Comparison of ENCODE assay signal across 17 cellular contexts in the genomic region with DNA sequence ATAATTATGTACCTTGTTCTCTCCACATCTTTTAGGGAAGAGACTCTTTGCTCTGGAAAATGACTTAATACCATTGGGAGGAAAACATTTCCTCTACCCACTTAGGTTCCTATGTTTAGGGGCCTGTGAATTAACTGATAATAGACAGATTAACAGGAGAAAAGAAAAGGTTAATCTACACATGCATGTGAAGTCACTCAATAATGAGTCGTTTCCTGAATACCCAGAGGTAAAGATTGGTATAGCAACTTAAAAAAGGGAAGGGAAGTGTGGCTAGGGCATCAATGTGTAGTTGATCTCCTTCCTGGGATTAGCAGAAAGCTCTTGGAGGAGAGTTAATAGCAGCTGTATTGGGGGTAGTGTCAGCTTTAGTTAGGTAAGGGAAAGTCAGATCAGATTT.
DNase-seq lines count a peak whose midpoint lies in the region; ATAC-seq and TF ChIP-seq lines count a peak whose summit lies in the region.
"Had no signal": no experiment of that assay in that cellular context is flagged by ENCODE, and none has a peak within 500 bp of the region (broad histone marks: within the 10 kb centered on the region; RNA-seq: fewer than 3 reads in every experiment).

No MANE protein-coding gene starts in this region.

- no peak for DNase-seq in HCT116 (ENCODE audit: low read depth, low spot score)
- DNase-seq in NAMALWA (ENCODE audit: low spot score) = peak; percentile 2
- DNase-seq in endodermal cell = no peak
- DNase-seq in neuronal stem cell (ENCODE audit: low spot score) = no peak
- no peak for DNase-seq in substantia nigra (lab: John Stamatoyannopoulos, UW)
- no peak for DNase-seq in NCI-H2081 treated with DMSO at 0.1 percent for 48 hours (lab: John Stamatoyannopoulos, UW)
- DNase-seq in NCI-H1105 (lab: John Stamatoyannopoulos, UW) = no peak
- DNase-seq: heart right ventricle; naive B cell; NCI-H2107; sigmoid colon; stimulated activated naive B cell treated with anti-CD40 and anti-IgM and Interleukin-4, amounts not matched to agents 10 μg/mL and 1 μg/mL and 100 μg/mL, for 72 hours had no signal

- no peaks in the 10 kb centered on the region for H3K27me3 Mint-ChIP-seq in endodermal cell (ENCODE audit: insufficient read depth)
- H3K27me3 Mint-ChIP-seq: activated T-helper 17 cell treated with anti-CD3 and anti-CD28 coated beads, Interleukin-2, amount 50 U/mL, for 72 hours; brain; naive B cell; stimulated activated naive B cell treated with anti-CD40 and anti-IgM and Interleukin-4, amounts not matched to agents 10 μg/mL and 1 μg/mL and 100 μg/mL, for 72 hours had no signal

- H3K23ac ChIP-seq in neuronal stem cell (ENCODE audit: low read depth, low read length, poor library complexity) = no peak overlapping the region

- intact Hi-C loops in HCT116 (cut with micrococcal nuclease) = no loop called here

- no peak overlapping the region for H4K91ac ChIP-seq in neuronal stem cell (ENCODE audit: low read depth, low read length, poor library complexity)

- H2AK5ac ChIP-seq in neuronal stem cell (ENCODE audit: low read depth, low read length) = no peak overlapping the region

- H3K4ac ChIP-seq in neuronal stem cell (ENCODE audit: low read length) = no peak overlapping the region

- no peaks in the 10 kb centered on the region for H3K79me2 ChIP-seq in HCT116 (ENCODE audit: insufficient read depth, low read length)
- H3K79me2 ChIP-seq: parathyroid adenoma had no signal

- no peak for TF ChIP-seq RAD21 in HCT116 (IDR thresholded peaks at IDR 0.05; ENCODE audit: low read depth)

- RAD21 ChIA-PET in HCT116 (lab: Charles Lee; ENCODE audit: low non-redundant PET in 1 of 2, low total read pairs in 2 of 2, uncharacterized antibody in 2 of 2, unreplicated experiment in 2 of 2) = no interaction called here

- no peak overlapping the region for H2BK120ac ChIP-seq in neuronal stem cell (ENCODE audit: low read depth, low read length)

- H3K79me1 ChIP-seq in neuronal stem cell (ENCODE audit: low read depth, low read length) = no peaks in the 10 kb centered on the region

- H3K27ac ChIP-seq in HCT116 (ENCODE audit: low read depth, low read length) (no peak overlapping the region), endodermal cell (ENCODE audit: low read depth, low read length) (no peak overlapping the region), neuronal stem cell (replicated peaks; ENCODE audit: low read length) (no peak overlapping the region), substantia nigra (ENCODE audit: low read depth, low read length, poor library complexity, severe bottlenecking) (no peak overlapping the region)
- H3K27ac ChIP-seq: heart right ventricle, parathyroid adenoma, sigmoid colon had no signal

- TF ChIP-seq POLR2A in HCT116 (IDR thresholded peaks at IDR 0.05; ENCODE audit: borderline replicate concordance, extremely low read depth, insufficient read depth, insufficient read length) = no peak

- WGBS in endodermal cell (ENCODE audit: insufficient coverage in 1 of 2, insufficient read length in 1 of 2), 2 experiments = 12 to 14% methylated on average over 1 of the region's 1 CpG
- no CpG with 5 or more reads among the region's 1 CpG for WGBS in neuronal stem cell (ENCODE audit: extremely low coverage in 2 of 2, insufficient read length in 2 of 2, insufficient replicate concordance in 1 of 2), 2 donors

- H4K8ac ChIP-seq in neuronal stem cell (ENCODE audit: low read depth, low read length) = no peak overlapping the region

- H3K4me1 ChIP-seq in HCT116 (ENCODE audit: control insufficient read depth in 1 of 2, insufficient read depth in 2 of 2, low read length in 2 of 2) (no peaks in the 10 kb centered on the region), endodermal cell (ENCODE audit: control insufficient read depth, insufficient read depth, low read length) (no peaks in the 10 kb centered on the region), neuronal stem cell (ENCODE audit: control insufficient read depth in 2 of 2, insufficient read depth in 1 of 2, low read depth in 1 of 2, low read length in 2 of 2) (peaks cover 0 to 3% of the 10 kb centered on the region in 2 donors)
- H3K4me1 ChIP-seq: heart right ventricle, parathyroid adenoma, sigmoid colon had no signal

- H3K18ac ChIP-seq in neuronal stem cell (ENCODE audit: low read length) = no peak overlapping the region

- TF ChIP-seq CTCF in HCT116 (IDR thresholded peaks at IDR 0.05 in 2 of 3, conservative IDR thresholded peaks at IDR 0.05 in 1 of 3; ENCODE audit: borderline replicate concordance in 1 of 3, insufficient read depth in 1 of 3, low read depth in 2 of 3, low read length in 2 of 3) (no peak; a peak in 1 of 6 replicates), endodermal cell (conservative IDR thresholded peaks at IDR 0.05) (peak; percentile 52)

- H3K9ac ChIP-seq in HCT116 (ENCODE audit: low read length) = no peak overlapping the region
- no peak overlapping the region for H3K9ac ChIP-seq in endodermal cell (ENCODE audit: extremely low read depth, low read length, poor library complexity, severe bottlenecking)
- H3K9ac ChIP-seq in neuronal stem cell (ENCODE audit: low read depth, low read length, poor library complexity) = no peak overlapping the region
- H3K9ac ChIP-seq: parathyroid adenoma had no signal

- H3K4me1 Mint-ChIP-seq in endodermal cell = peaks cover 13% of the 10 kb centered on the region
- H3K4me1 Mint-ChIP-seq: activated T-helper 17 cell treated with anti-CD3 and anti-CD28 coated beads, Interleukin-2, amount 50 U/mL, for 72 hours; naive B cell; stimulated activated naive B cell treated with anti-CD40 and anti-IgM and Interleukin-4, amounts not matched to agents 10 μg/mL and 1 μg/mL and 100 μg/mL, for 72 hours had no signal

- no peaks in the 10 kb centered on the region for H3K9me3 Mint-ChIP-seq in endodermal cell
- H3K9me3 Mint-ChIP-seq: brain had no signal

- no peaks in the 10 kb centered on the region for H3K27me3 ChIP-seq in HCT116 (ENCODE audit: insufficient read depth, low read length)
- no peaks in the 10 kb centered on the region for H3K27me3 ChIP-seq in endodermal cell (ENCODE audit: control insufficient read depth, insufficient read depth, low read length, poor library complexity, severe bottlenecking)
- no peaks in the 10 kb centered on the region for H3K27me3 ChIP-seq in neuronal stem cell (ENCODE audit: control insufficient read depth in 3 of 3, insufficient read depth in 3 of 3, low read depth in 1 of 3, low read length in 3 of 3)
- H3K27me3 ChIP-seq: heart right ventricle, sigmoid colon had no signal

- BruUV-seq in HCT116 (replicated peaks; lab: Mats Ljungman, UMichigan) = no TSS peak

- H2BK15ac ChIP-seq in neuronal stem cell (ENCODE audit: low read length) = no peak overlapping the region

- no peak overlapping the region for H2BK5ac ChIP-seq in neuronal stem cell (ENCODE audit: low read length)

- ATAC-seq in HCT116 = peak; percentile 54
- ATAC-seq: activated T-helper 17 cell treated with anti-CD3 and anti-CD28 coated beads, Interleukin-2, amount 50 U/mL, for 72 hours; heart right ventricle; K562; stimulated activated naive B cell treated with anti-CD40 and anti-IgM and Interleukin-4, amounts not matched to agents 10 μg/mL and 1 μg/mL and 100 μg/mL, for 72 hours had no signal

- H3K9me2 ChIP-seq in HCT116 (ENCODE audit: insufficient read depth) = no peaks in the 10 kb centered on the region; the same call in 1 of the 2 replicates

- peak overlapping the region; percentile 24 for H3K27ac Mint-ChIP-seq in endodermal cell
- H3K27ac Mint-ChIP-seq: activated T-helper 17 cell treated with anti-CD3 and anti-CD28 coated beads, Interleukin-2, amount 50 U/mL, for 72 hours; naive B cell; stimulated activated naive B cell treated with anti-CD40 and anti-IgM and Interleukin-4, amounts not matched to agents 10 μg/mL and 1 μg/mL and 100 μg/mL, for 72 hours had no signal

- H2BK12ac ChIP-seq in neuronal stem cell (ENCODE audit: low read length) = no peak overlapping the region

- H3K9me3 ChIP-seq in HCT116 (ENCODE audit: control insufficient read depth in 1 of 2, insufficient read depth in 1 of 2, low read depth in 1 of 2, low read length in 2 of 2) (no peaks in the 10 kb centered on the region), endodermal cell (ENCODE audit: control insufficient read depth, low read length) (no peaks in the 10 kb centered on the region), neuronal stem cell (replicated peaks in 1 of 2; ENCODE audit: control insufficient read depth in 2 of 2, insufficient read depth in 1 of 2, low read depth in 1 of 2, low read length in 2 of 2) (no peaks in the 10 kb centered on the region)
- H3K9me3 ChIP-seq: HAP-1, heart right ventricle, sigmoid colon had no signal

- POLR2A ChIA-PET in HCT116 (lab: Charles Lee) = no interaction called here

- H3K4me3 ChIP-seq in HCT116 (replicated peaks in 1 of 2; ENCODE audit: low read depth in 1 of 2, low read length in 2 of 2) = no peak overlapping the region
- no peak overlapping the region for H3K4me3 ChIP-seq in endodermal cell (ENCODE audit: low read length)
- no peak overlapping the region for H3K4me3 ChIP-seq in neuronal stem cell (ENCODE audit: low read length in 2 of 2)
- H3K4me3 ChIP-seq: HAP-1, heart right ventricle, K562, sigmoid colon had no signal

- no peaks in the 10 kb centered on the region for H3K36me3 Mint-ChIP-seq in endodermal cell (ENCODE audit: low read depth)
- H3K36me3 Mint-ChIP-seq: brain; naive B cell; stimulated activated naive B cell treated with anti-CD40 and anti-IgM and Interleukin-4, amounts not matched to agents 10 μg/mL and 1 μg/mL and 100 μg/mL, for 72 hours had no signal

- H3K4me3 Mint-ChIP-seq in endodermal cell = no peak overlapping the region
- H3K4me3 Mint-ChIP-seq: activated T-helper 17 cell treated with anti-CD3 and anti-CD28 coated beads, Interleukin-2, amount 50 U/mL, for 72 hours; brain; naive B cell; stimulated activated naive B cell treated with anti-CD40 and anti-IgM and Interleukin-4, amounts not matched to agents 10 μg/mL and 1 μg/mL and 100 μg/mL, for 72 hours had no signal

- H2AFZ ChIP-seq in HCT116 (ENCODE audit: low read depth, low read length, poor library complexity, severe bottlenecking) (peak overlapping the region; percentile 46), neuronal stem cell (ENCODE audit: low read length) (peak overlapping the region; percentile 25)
- H2AFZ ChIP-seq: parathyroid adenoma had no signal

- H3K36me3 ChIP-seq in HCT116 (ENCODE audit: control insufficient read depth in 1 of 2, insufficient read depth in 2 of 2, low read length in 2 of 2) (no peaks in the 10 kb centered on the region), endodermal cell (ENCODE audit: control insufficient read depth, insufficient read depth, low read length) (no peaks in the 10 kb centered on the region), neuronal stem cell (replicated peaks in 1 of 2; ENCODE audit: control insufficient read depth in 2 of 2, insufficient read depth in 2 of 2, low read length in 2 of 2) (no peaks in the 10 kb centered on the region)
- H3K36me3 ChIP-seq: HAP-1, heart right ventricle, sigmoid colon had no signal

- CTCF ChIA-PET in HCT116 (lab: Charles Lee) = no interaction called here

- H4K20me1 ChIP-seq in HCT116 (ENCODE audit: insufficient read depth) = no peaks in the 10 kb centered on the region

- no peak overlapping the region for H3K14ac ChIP-seq in neuronal stem cell (ENCODE audit: low read length)

- no peak overlapping the region for H3K4me2 ChIP-seq in HCT116 (ENCODE audit: low read length)
- H3K4me2 ChIP-seq in neuronal stem cell (ENCODE audit: insufficient read depth, low read length, poor library complexity, severe bottlenecking) = no peak overlapping the region

TF ChIP-seq in HCT116, 20 proteins besides CTCF, POLR2A, EP300 and RAD21 (continues in another document):
- no peak for TF ChIP-seq SRF (IDR thresholded peaks at IDR 0.05; ENCODE audit: low read depth)
